ENCODE assay signal across 8 cellular contexts in genomic region chr15:31360843-31361763, GRCh38. TPM values are rescaled to one million over a fixed set of nuclear protein-coding genes. Genes with fewer than 3 reads are reported as not detected.
A peak's percentile ranks its signal among the peaks of the same experiment; 100 is the strongest.
DNase-seq lines count a peak whose midpoint lies in the region; ATAC-seq and TF ChIP-seq lines count a peak whose summit lies in the region.

No MANE protein-coding gene starts in this region.

- CTCF ChIA-PET in A673 (lab: Charles Lee): no interaction called here

- H3K4me1 ChIP-seq in A673 (ENCODE audit: insufficient read depth, low read length, poor library complexity, severe bottlenecking): peaks cover 24% of the 10 kb centered on the region

- no peak overlapping the region for H3K4me3 ChIP-seq in A673 (ENCODE audit: low read depth, low read length, poor library complexity, severe bottlenecking)

- peaks cover 26% of the 10 kb centered on the region for H3K9me3 Mint-ChIP-seq in glutamatergic neuron (ENCODE audit: unreplicated experiment)
- H3K9me3 Mint-ChIP-seq in stimulated activated memory B cell treated with anti-CD40 and anti-IgM and Interleukin-4, amounts not matched to agents 10 μg/mL and 1 μg/mL and 100 μg/mL, for 72 hours: no peaks in the 10 kb centered on the region

- H3K36me3 ChIP-seq in A673 (ENCODE audit: insufficient read depth, low read length, poor library complexity, severe bottlenecking): no peaks in the 10 kb centered on the region

- DNase-seq in A673 (ENCODE audit: low spot score) (no peak), NCI-H345 treated with DMSO at 0.1 percent for 48 hours (lab: John Stamatoyannopoulos, UW; ENCODE audit: unreplicated experiment) (peak; percentile 67), glutamatergic neuron (no peak), LoVo (ENCODE audit: low spot score) (no peak)
- peak; percentile 57 for DNase-seq in activated CD8-positive, alpha-beta memory T cell treated with anti-CD3 and anti-CD28 coated beads, Interleukin-2, amount 50 U/mL, for 1 hour (ENCODE audit: extremely low read depth)

- H3K9me3 ChIP-seq in A673 (ENCODE audit: low read depth, low read length, poor library complexity, severe bottlenecking): no peaks in the 10 kb centered on the region

- H3K27me3 Mint-ChIP-seq in glutamatergic neuron (ENCODE audit: unreplicated experiment): peaks cover 19% of the 10 kb centered on the region
- no peaks in the 10 kb centered on the region for H3K27me3 Mint-ChIP-seq in stimulated activated memory B cell treated with anti-CD40 and anti-IgM and Interleukin-4, amounts not matched to agents 10 μg/mL and 1 μg/mL and 100 μg/mL, for 72 hours

- intact Hi-C loops in A673 (cut with micrococcal nuclease; ENCODE audit: unreplicated experiment): no loop called here

- no TSS peak for BruUV-seq in A673 (replicated peaks; lab: Mats Ljungman, UMichigan)

- peak overlapping the region; percentile 77 for H3K4me3 Mint-ChIP-seq in glutamatergic neuron (ENCODE audit: unreplicated experiment)
- H3K4me3 Mint-ChIP-seq in stimulated activated memory B cell treated with anti-CD40 and anti-IgM and Interleukin-4, amounts not matched to agents 10 μg/mL and 1 μg/mL and 100 μg/mL, for 72 hours: peak overlapping the region; percentile 62

- H3K27ac ChIP-seq in A673 (ENCODE audit: low read depth, low read length, poor library complexity, severe bottlenecking): peak overlapping the region; percentile 47

- POLR2A ChIA-PET in A673 (lab: Charles Lee; ENCODE audit: low non-redundant PET): interaction anchor here (0.7 kb wide), 1 partner anchor 333 kb away, joined by 3 read pairs; no protein-coding TSS in a partner anchor

- no peak for TF ChIP-seq CTCF in A673 (conservative IDR thresholded peaks at IDR 0.05; ENCODE audit: low read depth, low read length)
- TF ChIP-seq CTCF in glutamatergic neuron (IDR thresholded peaks at IDR 0.05; ENCODE audit: partially characterized antibody, unreplicated experiment): no peak

- peaks cover 6% of the 10 kb centered on the region for H3K36me3 Mint-ChIP-seq in glutamatergic neuron (ENCODE audit: unreplicated experiment)
- H3K36me3 Mint-ChIP-seq in stimulated activated memory B cell treated with anti-CD40 and anti-IgM and Interleukin-4, amounts not matched to agents 10 μg/mL and 1 μg/mL and 100 μg/mL, for 72 hours: peaks cover 21% of the 10 kb centered on the region

- peak overlapping the region; percentile 60 for H3K27ac Mint-ChIP-seq in glutamatergic neuron (ENCODE audit: unreplicated experiment)
- peak overlapping the region; percentile 74 for H3K27ac Mint-ChIP-seq in stimulated activated memory B cell treated with anti-CD40 and anti-IgM and Interleukin-4, amounts not matched to agents 10 μg/mL and 1 μg/mL and 100 μg/mL, for 72 hours

- ATAC-seq in GM18909 (IDR thresholded peaks at IDR 0.05; ENCODE audit: poor library complexity, unreplicated experiment) (peak; percentile 67), HG03108 (IDR thresholded peaks at IDR 0.05; ENCODE audit: unreplicated experiment) (peak; percentile 75)
- ATAC-seq in stimulated activated memory B cell treated with anti-CD40 and anti-IgM and Interleukin-4, amounts not matched to agents 10 μg/mL and 1 μg/mL and 100 μg/mL, for 72 hours: peak; percentile 89

- H3K27me3 ChIP-seq in A673 (replicated peaks; ENCODE audit: insufficient read depth, low read depth, low read length, poor library complexity): no peaks in the 10 kb centered on the region

- peaks cover 84% of the 10 kb centered on the region for H3K4me1 Mint-ChIP-seq in glutamatergic neuron (ENCODE audit: low read depth, unreplicated experiment)
- peaks cover 100% of the 10 kb centered on the region for H3K4me1 Mint-ChIP-seq in stimulated activated memory B cell treated with anti-CD40 and anti-IgM and Interleukin-4, amounts not matched to agents 10 μg/mL and 1 μg/mL and 100 μg/mL, for 72 hours

RNA-seq across cellular contexts. Expression of gene KLF13, which starts 34.5 kb away (rescaled TPM):
- total RNA-seq in A673 (2021) (22.1 and 23.5 TPM in 2 replicates), glutamatergic neuron (ENCODE audit: unreplicated experiment) (141 TPM)

Comparison
In these comparisons a context has a peak if more than half of its experiments do, and no peak if none do; other contexts are left out.
1. DNase-seq: peak in NCI-H345 treated with DMSO at 0.1 percent for 48 hours (single experiment) and activated CD8-positive, alpha-beta memory T cell treated with anti-CD3 and anti-CD28 coated beads, Interleukin-2, amount 50 U/mL, for 1 hour (single experiment); none in A673 (single experiment), glutamatergic neuron (single experiment) and LoVo (single experiment).
2. Peak in every context shown above with its lines, with median percentiles within 50 percentile points of each other: ATAC-seq.